Comparison of ENCODE assay signal across 1 cellular context in the genomic region with DNA sequence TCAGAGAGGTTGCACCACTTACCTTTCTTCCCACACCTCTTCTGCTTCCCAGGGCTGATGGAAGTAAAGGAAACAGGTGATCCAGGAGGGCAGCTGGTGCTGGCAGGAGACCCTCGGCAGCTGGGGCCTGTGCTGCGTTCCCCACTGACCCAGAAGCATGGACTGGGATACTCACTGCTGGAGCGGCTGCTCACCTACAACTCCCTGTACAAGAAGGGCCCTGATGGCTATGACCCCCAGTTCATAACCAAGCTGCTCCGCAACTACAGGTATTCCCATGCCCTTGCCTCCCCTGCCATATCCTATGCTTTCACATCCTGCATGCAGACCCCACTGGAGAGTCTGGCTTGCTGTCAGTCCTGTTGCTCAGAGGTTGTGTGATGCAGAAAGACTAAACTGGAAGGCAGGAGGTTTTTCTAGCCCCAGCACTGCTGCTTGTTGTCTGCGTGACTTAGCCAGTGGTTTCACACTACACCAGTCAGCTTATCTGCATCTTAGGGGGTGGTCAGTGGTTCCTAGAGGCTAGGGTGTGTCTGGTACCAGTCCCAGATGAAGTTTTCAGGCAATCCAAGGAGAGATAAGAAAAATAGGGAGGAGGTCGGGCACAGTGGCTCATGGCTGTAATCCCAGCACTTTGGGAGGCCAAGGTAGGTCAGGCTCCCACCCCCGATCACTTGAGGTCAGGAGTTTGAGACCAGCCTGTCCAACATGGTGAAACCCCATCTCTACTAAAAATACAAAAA.
TF ChIP-seq lines count a peak whose summit lies in the region.

No MANE protein-coding gene starts in this region.

TF ChIP-seq in K562, 482 proteins besides CTCF, POLR2A, EP300 and RAD21 (continued from another document and continues in another):
- TF ChIP-seq SNRNP70 (optimal IDR thresholded peaks at IDR 0.05; ENCODE audit: low read depth, low read length) (no peak), RFX5 (IDR thresholded peaks at IDR 0.05; ENCODE audit: low read depth, low read length) (no peak), ETV5 (CRISPR knock-in tag; IDR thresholded peaks at IDR 0.05; ENCODE audit: low read depth) (peak; percentile 57; the same call in 1 of the 2 replicates), STAT5B (CRISPR knock-in tag; IDR thresholded peaks at IDR 0.05) (no peak), HDAC1 (IDR thresholded peaks at IDR 0.05) (peak in 1 of 2 experiments; percentile 35; a peak in 1 of 4 replicates), RBM34 (IDR thresholded peaks at IDR 0.05; ENCODE audit: borderline replicate concordance, insufficient read depth, low read length) (no peak), DPF2 (IDR thresholded peaks at IDR 0.05) (peak; percentile 49), ILK (tag; IDR thresholded peaks at IDR 0.05; ENCODE audit: borderline replicate concordance, low read depth) (no peak), TEAD4 (IDR thresholded peaks at IDR 0.05; ENCODE audit: low read length) (peak; percentile 24; the same call in 1 of the 2 replicates), TEAD4 (CRISPR knock-in tag; IDR thresholded peaks at IDR 0.05; ENCODE audit: borderline replicate concordance) (no peak), HDGF (IDR thresholded peaks at IDR 0.05) (0 out of 2 replicates have a peak, but pooled peaks have one; percentile 60), SMARCA4 (IDR thresholded peaks at IDR 0.05) (peak; percentile 22; the same call in 1 of the 2 replicates), POLR2AphosphoS2 (IDR thresholded peaks at IDR 0.05; ENCODE audit: low read length) (no peak), PML (IDR thresholded peaks at IDR 0.05; ENCODE audit: low read length) (no peak), PRPF4 (IDR thresholded peaks at IDR 0.05; ENCODE audit: insufficient read depth, low read depth, low read length, poor library complexity, severe bottlenecking) (no peak), FIP1L1 (IDR thresholded peaks at IDR 0.05; ENCODE audit: low read depth, low read length, poor library complexity, severe bottlenecking) (no peak), RCOR1 (IDR thresholded peaks at IDR 0.05; ENCODE audit: borderline replicate concordance in 1 of 2, low read depth in 2 of 2, low read length in 2 of 2) (peak in 1 of 2 experiments; percentile 73; a peak in 2 of 4 replicates), NCOA4 (IDR thresholded peaks at IDR 0.05; ENCODE audit: partially characterized antibody) (no peak), POLR3A (IDR thresholded peaks at IDR 0.05; ENCODE audit: borderline replicate concordance, extremely low read depth, insufficient read depth, insufficient read length) (no peak), RBM39 (optimal IDR thresholded peaks at IDR 0.05; ENCODE audit: low read depth, low read length) (no peak), DIDO1 (tag; IDR thresholded peaks at IDR 0.05; ENCODE audit: low read depth) (no peak), ZBTB8A (IDR thresholded peaks at IDR 0.05; ENCODE audit: partially characterized antibody) (no peak), SRSF9 (IDR thresholded peaks at IDR 0.05; ENCODE audit: borderline replicate concordance, low read depth, low read length) (no peak), MTA1 (IDR thresholded peaks at IDR 0.05; ENCODE audit: borderline replicate concordance) (no peak), MCM7 (IDR thresholded peaks at IDR 0.05) (no peak), JUND (IDR thresholded peaks at IDR 0.05; ENCODE audit: borderline replicate concordance, low read depth, low read length) (peak; percentile 27; the same call in 1 of the 2 replicates), JUND (tag; IDR thresholded peaks at IDR 0.05; ENCODE audit: borderline replicate concordance, low read depth, low read length) (peak; percentile 34; the same call in 1 of the 3 replicates), HDAC2 (IDR thresholded peaks at IDR 0.05) (0 out of 2 replicates have a peak, but pooled peaks have one; percentile 31), ZC3H4 (CRISPR knock-in tag; IDR thresholded peaks at IDR 0.05; ENCODE audit: borderline replicate concordance) (no peak), EHMT2 (IDR thresholded peaks at IDR 0.05) (no peak), ZNF239 (CRISPR knock-in tag; IDR thresholded peaks at IDR 0.05) (no peak)
- TF ChIP-seq, protein P1, sequence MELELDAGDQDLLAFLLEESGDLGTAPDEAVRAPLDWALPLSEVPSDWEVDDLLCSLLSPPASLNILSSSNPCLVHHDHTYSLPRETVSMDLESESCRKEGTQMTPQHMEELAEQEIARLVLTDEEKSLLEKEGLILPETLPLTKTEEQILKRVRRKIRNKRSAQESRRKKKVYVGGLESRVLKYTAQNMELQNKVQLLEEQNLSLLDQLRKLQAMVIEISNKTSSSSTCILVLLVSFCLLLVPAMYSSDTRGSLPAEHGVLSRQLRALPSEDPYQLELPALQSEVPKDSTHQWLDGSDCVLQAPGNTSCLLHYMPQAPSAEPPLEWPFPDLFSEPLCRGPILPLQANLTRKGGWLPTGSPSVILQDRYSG (tag; conservative IDR thresholded peaks at IDR 0.05; ENCODE audit: low read depth), result 0 out of 2 replicates have a peak, but pooled peaks have one; percentile 14
- TF ChIP-seq, protein P2, sequence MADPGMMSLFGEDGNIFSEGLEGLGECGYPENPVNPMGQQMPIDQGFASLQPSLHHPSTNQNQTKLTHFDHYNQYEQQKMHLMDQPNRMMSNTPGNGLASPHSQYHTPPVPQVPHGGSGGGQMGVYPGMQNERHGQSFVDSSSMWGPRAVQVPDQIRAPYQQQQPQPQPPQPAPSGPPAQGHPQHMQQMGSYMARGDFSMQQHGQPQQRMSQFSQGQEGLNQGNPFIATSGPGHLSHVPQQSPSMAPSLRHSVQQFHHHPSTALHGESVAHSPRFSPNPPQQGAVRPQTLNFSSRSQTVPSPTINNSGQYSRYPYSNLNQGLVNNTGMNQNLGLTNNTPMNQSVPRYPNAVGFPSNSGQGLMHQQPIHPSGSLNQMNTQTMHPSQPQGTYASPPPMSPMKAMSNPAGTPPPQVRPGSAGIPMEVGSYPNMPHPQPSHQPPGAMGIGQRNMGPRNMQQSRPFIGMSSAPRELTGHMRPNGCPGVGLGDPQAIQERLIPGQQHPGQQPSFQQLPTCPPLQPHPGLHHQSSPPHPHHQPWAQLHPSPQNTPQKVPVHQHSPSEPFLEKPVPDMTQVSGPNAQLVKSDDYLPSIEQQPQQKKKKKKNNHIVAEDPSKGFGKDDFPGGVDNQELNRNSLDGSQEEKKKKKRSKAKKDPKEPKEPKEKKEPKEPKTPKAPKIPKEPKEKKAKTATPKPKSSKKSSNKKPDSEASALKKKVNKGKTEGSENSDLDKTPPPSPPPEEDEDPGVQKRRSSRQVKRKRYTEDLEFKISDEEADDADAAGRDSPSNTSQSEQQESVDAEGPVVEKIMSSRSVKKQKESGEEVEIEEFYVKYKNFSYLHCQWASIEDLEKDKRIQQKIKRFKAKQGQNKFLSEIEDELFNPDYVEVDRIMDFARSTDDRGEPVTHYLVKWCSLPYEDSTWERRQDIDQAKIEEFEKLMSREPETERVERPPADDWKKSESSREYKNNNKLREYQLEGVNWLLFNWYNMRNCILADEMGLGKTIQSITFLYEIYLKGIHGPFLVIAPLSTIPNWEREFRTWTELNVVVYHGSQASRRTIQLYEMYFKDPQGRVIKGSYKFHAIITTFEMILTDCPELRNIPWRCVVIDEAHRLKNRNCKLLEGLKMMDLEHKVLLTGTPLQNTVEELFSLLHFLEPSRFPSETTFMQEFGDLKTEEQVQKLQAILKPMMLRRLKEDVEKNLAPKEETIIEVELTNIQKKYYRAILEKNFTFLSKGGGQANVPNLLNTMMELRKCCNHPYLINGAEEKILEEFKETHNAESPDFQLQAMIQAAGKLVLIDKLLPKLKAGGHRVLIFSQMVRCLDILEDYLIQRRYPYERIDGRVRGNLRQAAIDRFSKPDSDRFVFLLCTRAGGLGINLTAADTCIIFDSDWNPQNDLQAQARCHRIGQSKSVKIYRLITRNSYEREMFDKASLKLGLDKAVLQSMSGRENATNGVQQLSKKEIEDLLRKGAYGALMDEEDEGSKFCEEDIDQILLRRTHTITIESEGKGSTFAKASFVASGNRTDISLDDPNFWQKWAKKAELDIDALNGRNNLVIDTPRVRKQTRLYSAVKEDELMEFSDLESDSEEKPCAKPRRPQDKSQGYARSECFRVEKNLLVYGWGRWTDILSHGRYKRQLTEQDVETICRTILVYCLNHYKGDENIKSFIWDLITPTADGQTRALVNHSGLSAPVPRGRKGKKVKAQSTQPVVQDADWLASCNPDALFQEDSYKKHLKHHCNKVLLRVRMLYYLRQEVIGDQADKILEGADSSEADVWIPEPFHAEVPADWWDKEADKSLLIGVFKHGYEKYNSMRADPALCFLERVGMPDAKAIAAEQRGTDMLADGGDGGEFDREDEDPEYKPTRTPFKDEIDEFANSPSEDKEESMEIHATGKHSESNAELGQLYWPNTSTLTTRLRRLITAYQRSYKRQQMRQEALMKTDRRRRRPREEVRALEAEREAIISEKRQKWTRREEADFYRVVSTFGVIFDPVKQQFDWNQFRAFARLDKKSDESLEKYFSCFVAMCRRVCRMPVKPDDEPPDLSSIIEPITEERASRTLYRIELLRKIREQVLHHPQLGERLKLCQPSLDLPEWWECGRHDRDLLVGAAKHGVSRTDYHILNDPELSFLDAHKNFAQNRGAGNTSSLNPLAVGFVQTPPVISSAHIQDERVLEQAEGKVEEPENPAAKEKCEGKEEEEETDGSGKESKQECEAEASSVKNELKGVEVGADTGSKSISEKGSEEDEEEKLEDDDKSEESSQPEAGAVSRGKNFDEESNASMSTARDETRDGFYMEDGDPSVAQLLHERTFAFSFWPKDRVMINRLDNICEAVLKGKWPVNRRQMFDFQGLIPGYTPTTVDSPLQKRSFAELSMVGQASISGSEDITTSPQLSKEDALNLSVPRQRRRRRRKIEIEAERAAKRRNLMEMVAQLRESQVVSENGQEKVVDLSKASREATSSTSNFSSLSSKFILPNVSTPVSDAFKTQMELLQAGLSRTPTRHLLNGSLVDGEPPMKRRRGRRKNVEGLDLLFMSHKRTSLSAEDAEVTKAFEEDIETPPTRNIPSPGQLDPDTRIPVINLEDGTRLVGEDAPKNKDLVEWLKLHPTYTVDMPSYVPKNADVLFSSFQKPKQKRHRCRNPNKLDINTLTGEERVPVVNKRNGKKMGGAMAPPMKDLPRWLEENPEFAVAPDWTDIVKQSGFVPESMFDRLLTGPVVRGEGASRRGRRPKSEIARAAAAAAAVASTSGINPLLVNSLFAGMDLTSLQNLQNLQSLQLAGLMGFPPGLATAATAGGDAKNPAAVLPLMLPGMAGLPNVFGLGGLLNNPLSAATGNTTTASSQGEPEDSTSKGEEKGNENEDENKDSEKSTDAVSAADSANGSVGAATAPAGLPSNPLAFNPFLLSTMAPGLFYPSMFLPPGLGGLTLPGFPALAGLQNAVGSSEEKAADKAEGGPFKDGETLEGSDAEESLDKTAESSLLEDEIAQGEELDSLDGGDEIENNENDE (IDR thresholded peaks at IDR 0.05; ENCODE audit: low read depth, low read length), result no peak
- TF ChIP-seq, protein P3, sequence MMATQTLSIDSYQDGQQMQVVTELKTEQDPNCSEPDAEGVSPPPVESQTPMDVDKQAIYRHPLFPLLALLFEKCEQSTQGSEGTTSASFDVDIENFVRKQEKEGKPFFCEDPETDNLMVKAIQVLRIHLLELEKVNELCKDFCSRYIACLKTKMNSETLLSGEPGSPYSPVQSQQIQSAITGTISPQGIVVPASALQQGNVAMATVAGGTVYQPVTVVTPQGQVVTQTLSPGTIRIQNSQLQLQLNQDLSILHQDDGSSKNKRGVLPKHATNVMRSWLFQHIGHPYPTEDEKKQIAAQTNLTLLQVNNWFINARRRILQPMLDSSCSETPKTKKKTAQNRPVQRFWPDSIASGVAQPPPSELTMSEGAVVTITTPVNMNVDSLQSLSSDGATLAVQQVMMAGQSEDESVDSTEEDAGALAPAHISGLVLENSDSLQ (IDR thresholded peaks at IDR 0.05), result no peak
- TF ChIP-seq, protein P4, sequence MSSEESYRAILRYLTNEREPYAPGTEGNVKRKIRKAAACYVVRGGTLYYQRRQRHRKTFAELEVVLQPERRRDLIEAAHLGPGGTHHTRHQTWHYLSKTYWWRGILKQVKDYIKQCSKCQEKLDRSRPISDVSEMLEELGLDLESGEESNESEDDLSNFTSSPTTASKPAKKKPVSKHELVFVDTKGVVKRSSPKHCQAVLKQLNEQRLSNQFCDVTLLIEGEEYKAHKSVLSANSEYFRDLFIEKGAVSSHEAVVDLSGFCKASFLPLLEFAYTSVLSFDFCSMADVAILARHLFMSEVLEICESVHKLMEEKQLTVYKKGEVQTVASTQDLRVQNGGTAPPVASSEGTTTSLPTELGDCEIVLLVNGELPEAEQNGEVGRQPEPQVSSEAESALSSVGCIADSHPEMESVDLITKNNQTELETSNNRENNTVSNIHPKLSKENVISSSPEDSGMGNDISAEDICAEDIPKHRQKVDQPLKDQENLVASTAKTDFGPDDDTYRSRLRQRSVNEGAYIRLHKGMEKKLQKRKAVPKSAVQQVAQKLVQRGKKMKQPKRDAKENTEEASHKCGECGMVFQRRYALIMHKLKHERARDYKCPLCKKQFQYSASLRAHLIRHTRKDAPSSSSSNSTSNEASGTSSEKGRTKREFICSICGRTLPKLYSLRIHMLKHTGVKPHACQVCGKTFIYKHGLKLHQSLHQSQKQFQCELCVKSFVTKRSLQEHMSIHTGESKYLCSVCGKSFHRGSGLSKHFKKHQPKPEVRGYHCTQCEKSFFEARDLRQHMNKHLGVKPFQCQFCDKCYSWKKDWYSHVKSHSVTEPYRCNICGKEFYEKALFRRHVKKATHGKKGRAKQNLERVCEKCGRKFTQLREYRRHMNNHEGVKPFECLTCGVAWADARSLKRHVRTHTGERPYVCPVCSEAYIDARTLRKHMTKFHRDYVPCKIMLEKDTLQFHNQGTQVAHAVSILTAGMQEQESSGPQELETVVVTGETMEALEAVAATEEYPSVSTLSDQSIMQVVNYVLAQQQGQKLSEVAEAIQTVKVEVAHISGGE (CRISPR knock-in tag; IDR thresholded peaks at IDR 0.05), result no peak
- TF ChIP-seq, protein P5, sequence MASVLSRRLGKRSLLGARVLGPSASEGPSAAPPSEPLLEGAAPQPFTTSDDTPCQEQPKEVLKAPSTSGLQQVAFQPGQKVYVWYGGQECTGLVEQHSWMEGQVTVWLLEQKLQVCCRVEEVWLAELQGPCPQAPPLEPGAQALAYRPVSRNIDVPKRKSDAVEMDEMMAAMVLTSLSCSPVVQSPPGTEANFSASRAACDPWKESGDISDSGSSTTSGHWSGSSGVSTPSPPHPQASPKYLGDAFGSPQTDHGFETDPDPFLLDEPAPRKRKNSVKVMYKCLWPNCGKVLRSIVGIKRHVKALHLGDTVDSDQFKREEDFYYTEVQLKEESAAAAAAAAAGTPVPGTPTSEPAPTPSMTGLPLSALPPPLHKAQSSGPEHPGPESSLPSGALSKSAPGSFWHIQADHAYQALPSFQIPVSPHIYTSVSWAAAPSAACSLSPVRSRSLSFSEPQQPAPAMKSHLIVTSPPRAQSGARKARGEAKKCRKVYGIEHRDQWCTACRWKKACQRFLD (CRISPR knock-in tag; IDR thresholded peaks at IDR 0.05), result no peak
- TF ChIP-seq, protein P6, sequence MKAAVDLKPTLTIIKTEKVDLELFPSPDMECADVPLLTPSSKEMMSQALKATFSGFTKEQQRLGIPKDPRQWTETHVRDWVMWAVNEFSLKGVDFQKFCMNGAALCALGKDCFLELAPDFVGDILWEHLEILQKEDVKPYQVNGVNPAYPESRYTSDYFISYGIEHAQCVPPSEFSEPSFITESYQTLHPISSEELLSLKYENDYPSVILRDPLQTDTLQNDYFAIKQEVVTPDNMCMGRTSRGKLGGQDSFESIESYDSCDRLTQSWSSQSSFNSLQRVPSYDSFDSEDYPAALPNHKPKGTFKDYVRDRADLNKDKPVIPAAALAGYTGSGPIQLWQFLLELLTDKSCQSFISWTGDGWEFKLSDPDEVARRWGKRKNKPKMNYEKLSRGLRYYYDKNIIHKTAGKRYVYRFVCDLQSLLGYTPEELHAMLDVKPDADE (conservative IDR thresholded peaks at IDR 0.05; ENCODE audit: control insufficient read depth, low read depth, low read length), result no peak
